ENCODE assay signal across 1 cellular context in the genomic region with DNA sequence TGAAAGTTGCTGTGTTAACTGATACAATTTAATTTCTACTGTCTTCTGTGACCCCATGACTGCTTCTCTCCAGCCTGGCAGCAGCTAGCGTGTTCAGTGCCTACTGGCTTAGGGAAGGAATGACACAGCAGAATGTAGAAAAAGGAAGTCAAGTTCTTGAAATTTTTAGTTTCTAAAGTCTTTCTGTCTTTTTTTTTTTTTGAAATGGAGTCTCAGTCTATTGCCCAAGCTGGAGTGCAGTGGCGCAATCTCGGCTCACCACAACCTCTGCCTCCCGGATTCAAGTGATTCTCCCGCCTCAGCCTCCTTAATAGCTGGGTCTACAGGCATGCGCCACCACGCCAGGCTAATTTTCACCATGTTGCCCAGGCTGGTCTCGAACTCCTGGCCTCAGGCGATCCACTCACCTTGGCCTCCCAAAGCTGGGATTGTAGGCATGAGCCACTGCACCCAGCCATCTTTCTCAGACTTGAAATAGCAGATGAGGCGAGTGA.
TF ChIP-seq lines count a peak whose summit lies in the region.

No MANE protein-coding gene starts in this region.

TF ChIP-seq in GM12878, 131 proteins besides CTCF, POLR2A, EP300 and RAD21 (continues in another document):
- peak; percentile 51 for TF ChIP-seq CREM (IDR thresholded peaks at IDR 0.05; ENCODE audit: low read depth)
- peak; percentile 84 for TF ChIP-seq SMARCA5 (IDR thresholded peaks at IDR 0.05)
- TF ChIP-seq NFYA (IDR thresholded peaks at IDR 0.05; ENCODE audit: borderline replicate concordance, low read depth, low read length) = no peak
- TF ChIP-seq, protein P1, sequence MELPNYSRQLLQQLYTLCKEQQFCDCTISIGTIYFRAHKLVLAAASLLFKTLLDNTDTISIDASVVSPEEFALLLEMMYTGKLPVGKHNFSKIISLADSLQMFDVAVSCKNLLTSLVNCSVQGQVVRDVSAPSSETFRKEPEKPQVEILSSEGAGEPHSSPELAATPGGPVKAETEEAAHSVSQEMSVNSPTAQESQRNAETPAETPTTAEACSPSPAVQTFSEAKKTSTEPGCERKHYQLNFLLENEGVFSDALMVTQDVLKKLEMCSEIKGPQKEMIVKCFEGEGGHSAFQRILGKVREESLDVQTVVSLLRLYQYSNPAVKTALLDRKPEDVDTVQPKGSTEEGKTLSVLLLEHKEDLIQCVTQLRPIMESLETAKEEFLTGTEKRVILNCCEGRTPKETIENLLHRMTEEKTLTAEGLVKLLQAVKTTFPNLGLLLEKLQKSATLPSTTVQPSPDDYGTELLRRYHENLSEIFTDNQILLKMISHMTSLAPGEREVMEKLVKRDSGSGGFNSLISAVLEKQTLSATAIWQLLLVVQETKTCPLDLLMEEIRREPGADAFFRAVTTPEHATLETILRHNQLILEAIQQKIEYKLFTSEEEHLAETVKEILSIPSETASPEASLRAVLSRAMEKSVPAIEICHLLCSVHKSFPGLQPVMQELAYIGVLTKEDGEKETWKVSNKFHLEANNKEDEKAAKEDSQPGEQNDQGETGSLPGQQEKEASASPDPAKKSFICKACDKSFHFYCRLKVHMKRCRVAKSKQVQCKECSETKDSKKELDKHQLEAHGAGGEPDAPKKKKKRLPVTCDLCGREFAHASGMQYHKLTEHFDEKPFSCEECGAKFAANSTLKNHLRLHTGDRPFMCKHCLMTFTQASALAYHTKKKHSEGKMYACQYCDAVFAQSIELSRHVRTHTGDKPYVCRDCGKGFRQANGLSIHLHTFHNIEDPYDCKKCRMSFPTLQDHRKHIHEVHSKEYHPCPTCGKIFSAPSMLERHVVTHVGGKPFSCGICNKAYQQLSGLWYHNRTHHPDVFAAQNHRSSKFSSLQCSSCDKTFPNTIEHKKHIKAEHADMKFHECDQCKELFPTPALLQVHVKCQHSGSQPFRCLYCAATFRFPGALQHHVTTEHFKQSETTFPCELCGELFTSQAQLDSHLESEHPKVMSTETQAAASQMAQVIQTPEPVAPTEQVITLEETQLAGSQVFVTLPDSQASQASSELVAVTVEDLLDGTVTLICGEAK (IDR thresholded peaks at IDR 0.05; ENCODE audit: borderline replicate concordance) = no peak
- TF ChIP-seq STAT3 (IDR thresholded peaks at IDR 0.05; ENCODE audit: low read depth, low read length) = no peak
- TF ChIP-seq BHLHE40 (IDR thresholded peaks at IDR 0.05; ENCODE audit: borderline replicate concordance in 1 of 2, low read depth in 2 of 2, low read length in 1 of 2) = peak in 1 of 2 experiments; percentile 21; a peak in 1 of 4 replicates
- no peak for TF ChIP-seq EZH2 (IDR thresholded peaks at IDR 0.05; ENCODE audit: borderline replicate concordance, control insufficient read depth, low read depth, low read length)
- TF ChIP-seq IRF4 (IDR thresholded peaks at IDR 0.05; ENCODE audit: low read depth, low read length) = 0 out of 2 replicates have a peak, but pooled peaks have one; percentile 38
- TF ChIP-seq, protein P2, sequence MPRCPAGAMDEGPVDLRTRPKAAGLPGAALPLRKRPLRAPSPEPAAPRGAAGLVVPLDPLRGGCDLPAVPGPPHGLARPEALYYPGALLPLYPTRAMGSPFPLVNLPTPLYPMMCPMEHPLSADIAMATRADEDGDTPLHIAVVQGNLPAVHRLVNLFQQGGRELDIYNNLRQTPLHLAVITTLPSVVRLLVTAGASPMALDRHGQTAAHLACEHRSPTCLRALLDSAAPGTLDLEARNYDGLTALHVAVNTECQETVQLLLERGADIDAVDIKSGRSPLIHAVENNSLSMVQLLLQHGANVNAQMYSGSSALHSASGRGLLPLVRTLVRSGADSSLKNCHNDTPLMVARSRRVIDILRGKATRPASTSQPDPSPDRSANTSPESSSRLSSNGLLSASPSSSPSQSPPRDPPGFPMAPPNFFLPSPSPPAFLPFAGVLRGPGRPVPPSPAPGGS (IDR thresholded peaks at IDR 0.05; ENCODE audit: borderline replicate concordance, insufficient read depth, low read depth, low read length, poor library complexity, severe bottlenecking) = no peak
- TF ChIP-seq BACH1 (IDR thresholded peaks at IDR 0.05; ENCODE audit: borderline replicate concordance) = peak; percentile 97; the same call in 1 of the 2 replicates
- TF ChIP-seq EED (IDR thresholded peaks at IDR 0.05; ENCODE audit: low read depth) = peak; percentile 73
- TF ChIP-seq POLR2AphosphoS5 (IDR thresholded peaks at IDR 0.05; ENCODE audit: low read length) = no peak
- TF ChIP-seq FOXM1 (IDR thresholded peaks at IDR 0.05; ENCODE audit: low read depth, low read length) = peak; percentile 20; the same call in 1 of the 2 replicates
- no peak for TF ChIP-seq LARP7 (IDR thresholded peaks at IDR 0.05)
- peak in 1 of 2 experiments; percentile 39; a peak in 1 of 4 replicates for TF ChIP-seq CEBPB (IDR thresholded peaks at IDR 0.05; ENCODE audit: borderline replicate concordance in 1 of 2, low read depth in 2 of 2, low read length in 2 of 2)
- TF ChIP-seq HDAC6 (IDR thresholded peaks at IDR 0.05; ENCODE audit: unreplicated experiment) = no peak
- peak; percentile 91 for TF ChIP-seq RFX5 (IDR thresholded peaks at IDR 0.05; ENCODE audit: low read depth, low read length)
- peak; percentile 58; the same call in 1 of the 2 replicates for TF ChIP-seq RAD51 (IDR thresholded peaks at IDR 0.05)
- TF ChIP-seq YY1 (IDR thresholded peaks at IDR 0.05; ENCODE audit: low read depth, low read length) = peak; percentile 35; the same call in 1 of the 2 replicates
- TF ChIP-seq ZNF24 (IDR thresholded peaks at IDR 0.05) = 0 out of 2 replicates have a peak, but pooled peaks have one; percentile 21
- TF ChIP-seq, protein P3, sequence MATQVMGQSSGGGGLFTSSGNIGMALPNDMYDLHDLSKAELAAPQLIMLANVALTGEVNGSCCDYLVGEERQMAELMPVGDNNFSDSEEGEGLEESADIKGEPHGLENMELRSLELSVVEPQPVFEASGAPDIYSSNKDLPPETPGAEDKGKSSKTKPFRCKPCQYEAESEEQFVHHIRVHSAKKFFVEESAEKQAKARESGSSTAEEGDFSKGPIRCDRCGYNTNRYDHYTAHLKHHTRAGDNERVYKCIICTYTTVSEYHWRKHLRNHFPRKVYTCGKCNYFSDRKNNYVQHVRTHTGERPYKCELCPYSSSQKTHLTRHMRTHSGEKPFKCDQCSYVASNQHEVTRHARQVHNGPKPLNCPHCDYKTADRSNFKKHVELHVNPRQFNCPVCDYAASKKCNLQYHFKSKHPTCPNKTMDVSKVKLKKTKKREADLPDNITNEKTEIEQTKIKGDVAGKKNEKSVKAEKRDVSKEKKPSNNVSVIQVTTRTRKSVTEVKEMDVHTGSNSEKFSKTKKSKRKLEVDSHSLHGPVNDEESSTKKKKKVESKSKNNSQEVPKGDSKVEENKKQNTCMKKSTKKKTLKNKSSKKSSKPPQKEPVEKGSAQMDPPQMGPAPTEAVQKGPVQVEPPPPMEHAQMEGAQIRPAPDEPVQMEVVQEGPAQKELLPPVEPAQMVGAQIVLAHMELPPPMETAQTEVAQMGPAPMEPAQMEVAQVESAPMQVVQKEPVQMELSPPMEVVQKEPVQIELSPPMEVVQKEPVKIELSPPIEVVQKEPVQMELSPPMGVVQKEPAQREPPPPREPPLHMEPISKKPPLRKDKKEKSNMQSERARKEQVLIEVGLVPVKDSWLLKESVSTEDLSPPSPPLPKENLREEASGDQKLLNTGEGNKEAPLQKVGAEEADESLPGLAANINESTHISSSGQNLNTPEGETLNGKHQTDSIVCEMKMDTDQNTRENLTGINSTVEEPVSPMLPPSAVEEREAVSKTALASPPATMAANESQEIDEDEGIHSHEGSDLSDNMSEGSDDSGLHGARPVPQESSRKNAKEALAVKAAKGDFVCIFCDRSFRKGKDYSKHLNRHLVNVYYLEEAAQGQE (IDR thresholded peaks at IDR 0.05; ENCODE audit: low read depth, low read length) = no peak
- TF ChIP-seq, protein P4, sequence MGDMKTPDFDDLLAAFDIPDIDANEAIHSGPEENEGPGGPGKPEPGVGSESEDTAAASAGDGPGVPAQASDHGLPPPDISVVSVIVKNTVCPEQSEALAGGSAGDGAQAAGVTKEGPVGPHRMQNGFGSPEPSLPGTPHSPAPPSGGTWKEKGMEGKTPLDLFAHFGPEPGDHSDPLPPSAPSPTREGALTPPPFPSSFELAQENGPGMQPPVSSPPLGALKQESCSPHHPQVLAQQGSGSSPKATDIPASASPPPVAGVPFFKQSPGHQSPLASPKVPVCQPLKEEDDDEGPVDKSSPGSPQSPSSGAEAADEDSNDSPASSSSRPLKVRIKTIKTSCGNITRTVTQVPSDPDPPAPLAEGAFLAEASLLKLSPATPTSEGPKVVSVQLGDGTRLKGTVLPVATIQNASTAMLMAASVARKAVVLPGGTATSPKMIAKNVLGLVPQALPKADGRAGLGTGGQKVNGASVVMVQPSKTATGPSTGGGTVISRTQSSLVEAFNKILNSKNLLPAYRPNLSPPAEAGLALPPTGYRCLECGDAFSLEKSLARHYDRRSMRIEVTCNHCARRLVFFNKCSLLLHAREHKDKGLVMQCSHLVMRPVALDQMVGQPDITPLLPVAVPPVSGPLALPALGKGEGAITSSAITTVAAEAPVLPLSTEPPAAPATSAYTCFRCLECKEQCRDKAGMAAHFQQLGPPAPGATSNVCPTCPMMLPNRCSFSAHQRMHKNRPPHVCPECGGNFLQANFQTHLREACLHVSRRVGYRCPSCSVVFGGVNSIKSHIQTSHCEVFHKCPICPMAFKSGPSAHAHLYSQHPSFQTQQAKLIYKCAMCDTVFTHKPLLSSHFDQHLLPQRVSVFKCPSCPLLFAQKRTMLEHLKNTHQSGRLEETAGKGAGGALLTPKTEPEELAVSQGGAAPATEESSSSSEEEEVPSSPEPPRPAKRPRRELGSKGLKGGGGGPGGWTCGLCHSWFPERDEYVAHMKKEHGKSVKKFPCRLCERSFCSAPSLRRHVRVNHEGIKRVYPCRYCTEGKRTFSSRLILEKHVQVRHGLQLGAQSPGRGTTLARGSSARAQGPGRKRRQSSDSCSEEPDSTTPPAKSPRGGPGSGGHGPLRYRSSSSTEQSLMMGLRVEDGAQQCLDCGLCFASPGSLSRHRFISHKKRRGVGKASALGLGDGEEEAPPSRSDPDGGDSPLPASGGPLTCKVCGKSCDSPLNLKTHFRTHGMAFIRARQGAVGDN (IDR thresholded peaks at IDR 0.05) = peak; percentile 88; the same call in 1 of the 2 replicates
- no peak for TF ChIP-seq JUND (IDR thresholded peaks at IDR 0.05; ENCODE audit: low read depth, low read length)
- peak; percentile 72 for TF ChIP-seq SPI1 (IDR thresholded peaks at IDR 0.05; ENCODE audit: borderline replicate concordance, insufficient read depth, low read depth, low read length)
- TF ChIP-seq EGR1 (IDR thresholded peaks at IDR 0.05; ENCODE audit: borderline replicate concordance in 1 of 2, low read depth in 2 of 2, low read length in 2 of 2) = no peak
- peak; percentile 63; the same call in 1 of the 2 replicates for TF ChIP-seq ZNF384 (IDR thresholded peaks at IDR 0.05; ENCODE audit: borderline replicate concordance, low read depth, low read length)
- peak; percentile 52 for TF ChIP-seq BCL11A (IDR thresholded peaks at IDR 0.05; ENCODE audit: low read depth, low read length)
- TF ChIP-seq CBX5 (IDR thresholded peaks at IDR 0.05; ENCODE audit: low read depth) = no peak
- TF ChIP-seq MTA2 (IDR thresholded peaks at IDR 0.05; ENCODE audit: low read depth) = peak; percentile 59; the same call in 1 of the 2 replicates
- TF ChIP-seq, protein P5, sequence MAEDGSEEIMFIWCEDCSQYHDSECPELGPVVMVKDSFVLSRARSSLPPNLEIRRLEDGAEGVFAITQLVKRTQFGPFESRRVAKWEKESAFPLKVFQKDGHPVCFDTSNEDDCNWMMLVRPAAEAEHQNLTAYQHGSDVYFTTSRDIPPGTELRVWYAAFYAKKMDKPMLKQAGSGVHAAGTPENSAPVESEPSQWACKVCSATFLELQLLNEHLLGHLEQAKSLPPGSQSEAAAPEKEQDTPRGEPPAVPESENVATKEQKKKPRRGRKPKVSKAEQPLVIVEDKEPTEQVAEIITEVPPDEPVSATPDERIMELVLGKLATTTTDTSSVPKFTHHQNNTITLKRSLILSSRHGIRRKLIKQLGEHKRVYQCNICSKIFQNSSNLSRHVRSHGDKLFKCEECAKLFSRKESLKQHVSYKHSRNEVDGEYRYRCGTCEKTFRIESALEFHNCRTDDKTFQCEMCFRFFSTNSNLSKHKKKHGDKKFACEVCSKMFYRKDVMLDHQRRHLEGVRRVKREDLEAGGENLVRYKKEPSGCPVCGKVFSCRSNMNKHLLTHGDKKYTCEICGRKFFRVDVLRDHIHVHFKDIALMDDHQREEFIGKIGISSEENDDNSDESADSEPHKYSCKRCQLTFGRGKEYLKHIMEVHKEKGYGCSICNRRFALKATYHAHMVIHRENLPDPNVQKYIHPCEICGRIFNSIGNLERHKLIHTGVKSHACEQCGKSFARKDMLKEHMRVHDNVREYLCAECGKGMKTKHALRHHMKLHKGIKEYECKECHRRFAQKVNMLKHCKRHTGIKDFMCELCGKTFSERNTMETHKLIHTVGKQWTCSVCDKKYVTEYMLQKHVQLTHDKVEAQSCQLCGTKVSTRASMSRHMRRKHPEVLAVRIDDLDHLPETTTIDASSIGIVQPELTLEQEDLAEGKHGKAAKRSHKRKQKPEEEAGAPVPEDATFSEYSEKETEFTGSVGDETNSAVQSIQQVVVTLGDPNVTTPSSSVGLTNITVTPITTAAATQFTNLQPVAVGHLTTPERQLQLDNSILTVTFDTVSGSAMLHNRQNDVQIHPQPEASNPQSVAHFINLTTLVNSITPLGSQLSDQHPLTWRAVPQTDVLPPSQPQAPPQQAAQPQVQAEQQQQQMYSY (CRISPR knock-in tag; IDR thresholded peaks at IDR 0.05) = no peak
- TF ChIP-seq, protein P6, sequence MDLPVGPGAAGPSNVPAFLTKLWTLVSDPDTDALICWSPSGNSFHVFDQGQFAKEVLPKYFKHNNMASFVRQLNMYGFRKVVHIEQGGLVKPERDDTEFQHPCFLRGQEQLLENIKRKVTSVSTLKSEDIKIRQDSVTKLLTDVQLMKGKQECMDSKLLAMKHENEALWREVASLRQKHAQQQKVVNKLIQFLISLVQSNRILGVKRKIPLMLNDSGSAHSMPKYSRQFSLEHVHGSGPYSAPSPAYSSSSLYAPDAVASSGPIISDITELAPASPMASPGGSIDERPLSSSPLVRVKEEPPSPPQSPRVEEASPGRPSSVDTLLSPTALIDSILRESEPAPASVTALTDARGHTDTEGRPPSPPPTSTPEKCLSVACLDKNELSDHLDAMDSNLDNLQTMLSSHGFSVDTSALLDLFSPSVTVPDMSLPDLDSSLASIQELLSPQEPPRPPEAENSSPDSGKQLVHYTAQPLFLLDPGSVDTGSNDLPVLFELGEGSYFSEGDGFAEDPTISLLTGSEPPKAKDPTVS (IDR thresholded peaks at IDR 0.05; ENCODE audit: low read depth, low read length) = no peak
- peak; percentile 85 for TF ChIP-seq NBN (IDR thresholded peaks at IDR 0.05)
- TF ChIP-seq TARDBP (IDR thresholded peaks at IDR 0.05; ENCODE audit: borderline replicate concordance) = no peak
- 0 out of 2 replicates have a peak, but pooled peaks have one; percentile 32 for TF ChIP-seq NR2F1 (conservative IDR thresholded peaks at IDR 0.05)
- TF ChIP-seq, protein P7, sequence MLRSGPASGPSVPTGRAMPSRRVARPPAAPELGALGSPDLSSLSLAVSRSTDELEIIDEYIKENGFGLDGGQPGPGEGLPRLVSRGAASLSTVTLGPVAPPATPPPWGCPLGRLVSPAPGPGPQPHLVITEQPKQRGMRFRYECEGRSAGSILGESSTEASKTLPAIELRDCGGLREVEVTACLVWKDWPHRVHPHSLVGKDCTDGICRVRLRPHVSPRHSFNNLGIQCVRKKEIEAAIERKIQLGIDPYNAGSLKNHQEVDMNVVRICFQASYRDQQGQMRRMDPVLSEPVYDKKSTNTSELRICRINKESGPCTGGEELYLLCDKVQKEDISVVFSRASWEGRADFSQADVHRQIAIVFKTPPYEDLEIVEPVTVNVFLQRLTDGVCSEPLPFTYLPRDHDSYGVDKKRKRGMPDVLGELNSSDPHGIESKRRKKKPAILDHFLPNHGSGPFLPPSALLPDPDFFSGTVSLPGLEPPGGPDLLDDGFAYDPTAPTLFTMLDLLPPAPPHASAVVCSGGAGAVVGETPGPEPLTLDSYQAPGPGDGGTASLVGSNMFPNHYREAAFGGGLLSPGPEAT (IDR thresholded peaks at IDR 0.05; ENCODE audit: low read depth) = peak; percentile 73
- no peak for TF ChIP-seq FOS (IDR thresholded peaks at IDR 0.05; ENCODE audit: borderline replicate concordance, extremely low read depth, insufficient read length)
